Comparison of ENCODE assay signal across 17 cellular contexts in genomic region chr6:224350-224749, GRCh38.
DNase-seq lines count a peak whose midpoint lies in the region; ATAC-seq and TF ChIP-seq lines count a peak whose summit lies in the region.
"Had no signal": no experiment of that assay in that cellular context is flagged by ENCODE, and none has a peak within 500 bp of the region (broad histone marks: within the 10 kb centered on the region; RNA-seq: fewer than 3 reads in every experiment).

No MANE protein-coding gene starts in this region.

- DNase-seq in activated naive CD4-positive, alpha-beta T cell treated with anti-CD3 and anti-CD28 coated beads, Interleukin-2, amount 10 ng/mL, durations not matched to agents 7 days and 5 days: no peak
- DNase-seq in activated naive CD4-positive, alpha-beta T cell treated with Interleukin-2 at 50 U/mL for 16 hours: no peak
- no peak for DNase-seq in activated naive CD8-positive, alpha-beta T cell treated with anti-CD3 and anti-CD28 coated beads, Interleukin-2, amount 50 U/mL, for 24 hours
- DNase-seq in stimulated activated naive B cell treated with anti-CD40 and anti-IgM and Interleukin-4, amounts not matched to agents 10 μg/mL and 1 μg/mL and 100 μg/mL, for 72 hours: no peak
- no peak for DNase-seq in upper lobe of left lung
- DNase-seq in MM.1S: no peak
- DNase-seq in OCI-LY7 (ENCODE audit: low spot score): no peak
- DNase-seq: DMS153, GDM1, HFFc6, NCI-H1436, NCI-H69, SHP77 treated with DMSO at 0.1 percent for 48 hours had no signal

- H3K27me3 Mint-ChIP-seq in activated naive CD4-positive, alpha-beta T cell treated with anti-CD3 and anti-CD28 coated beads, Interleukin-2, amount 10 ng/mL, durations not matched to agents 7 days and 5 days: peaks cover 6% of the 10 kb centered on the region
- no peaks in the 10 kb centered on the region for H3K27me3 Mint-ChIP-seq in T-helper 1 cell treated with Interleukin-12 subunit alpha and Interleukin-12 subunit beta and Interleukin-4 antibody, amounts not matched to agents 30 μg/mL and 1 μg/mL, for 36 hours (ENCODE audit: low read depth)
- peaks cover 1% of the 10 kb centered on the region for H3K27me3 Mint-ChIP-seq in activated naive CD8-positive, alpha-beta T cell treated with anti-CD3 and anti-CD28 coated beads, Interleukin-2, amount 50 U/mL, for 24 hours
- H3K27me3 Mint-ChIP-seq in stimulated activated naive B cell treated with anti-CD40 and anti-IgM and Interleukin-4, amounts not matched to agents 10 μg/mL and 1 μg/mL and 100 μg/mL, for 72 hours: no peaks in the 10 kb centered on the region
- H3K27me3 Mint-ChIP-seq: memory B cell had no signal

- no TSS peak for BruUV-seq in OCI-LY7 (replicated peaks; lab: Mats Ljungman, UMichigan)

- no peak overlapping the region for H3K4me2 ChIP-seq in MM.1S (ENCODE audit: low read depth, low read length)
- H3K4me2 ChIP-seq in OCI-LY7 (ENCODE audit: low read length): no peak overlapping the region

- intact Hi-C loops in OCI-LY7 (cut with micrococcal nuclease; ENCODE audit: unreplicated experiment): no loop called here

- TF ChIP-seq CTCF in upper lobe of left lung (IDR thresholded peaks at IDR 0.05) (no peak), MM.1S (IDR thresholded peaks at IDR 0.05; ENCODE audit: low read length) (no peak), OCI-LY7 (conservative IDR thresholded peaks at IDR 0.05; ENCODE audit: low read length) (no peak)

- TF ChIP-seq POLR2A in upper lobe of left lung (IDR thresholded peaks at IDR 0.05): no peak

- H3K27me3 ChIP-seq in upper lobe of left lung (no peaks in the 10 kb centered on the region), MM.1S (replicated peaks; ENCODE audit: insufficient read depth, low read length) (no peaks in the 10 kb centered on the region)

- no peak for TF ChIP-seq EP300 in upper lobe of left lung (IDR thresholded peaks at IDR 0.05)

- peaks cover 5% of the 10 kb centered on the region for H3K9me3 Mint-ChIP-seq in activated naive CD4-positive, alpha-beta T cell treated with anti-CD3 and anti-CD28 coated beads, Interleukin-2, amount 10 ng/mL, durations not matched to agents 7 days and 5 days
- no peaks in the 10 kb centered on the region for H3K9me3 Mint-ChIP-seq in T-helper 1 cell treated with Interleukin-12 subunit alpha and Interleukin-12 subunit beta and Interleukin-4 antibody, amounts not matched to agents 30 μg/mL and 1 μg/mL, for 36 hours
- no peaks in the 10 kb centered on the region for H3K9me3 Mint-ChIP-seq in activated naive CD8-positive, alpha-beta T cell treated with anti-CD3 and anti-CD28 coated beads, Interleukin-2, amount 50 U/mL, for 24 hours
- H3K9me3 Mint-ChIP-seq in stimulated activated naive B cell treated with anti-CD40 and anti-IgM and Interleukin-4, amounts not matched to agents 10 μg/mL and 1 μg/mL and 100 μg/mL, for 72 hours: no peaks in the 10 kb centered on the region
- H3K9me3 Mint-ChIP-seq: effector memory CD8-positive, alpha-beta T cell; memory B cell had no signal

- POLR2A ChIA-PET in OCI-LY7 (lab: Charles Lee): interaction anchor here (0.7 to 1.3 kb wide), 2 partner anchors 15 to 175 kb away, joined by 3 read pairs; no protein-coding TSS in a partner anchor

- H3K9me3 ChIP-seq in upper lobe of left lung (no peaks in the 10 kb centered on the region), MM.1S (replicated peaks; ENCODE audit: insufficient read depth, low read length) (no peaks in the 10 kb centered on the region), OCI-LY7 (ENCODE audit: low read length) (peaks cover 13% of the 10 kb centered on the region)

- H3K36me3 ChIP-seq in upper lobe of left lung: no peaks in the 10 kb centered on the region
- no peaks in the 10 kb centered on the region for H3K36me3 ChIP-seq in MM.1S (replicated peaks; ENCODE audit: insufficient read depth, low read length)
- H3K36me3 ChIP-seq in OCI-LY7 (ENCODE audit: insufficient read depth, low read length): no peaks in the 10 kb centered on the region

- peaks cover 10% of the 10 kb centered on the region for H3K36me3 Mint-ChIP-seq in activated naive CD4-positive, alpha-beta T cell treated with anti-CD3 and anti-CD28 coated beads, Interleukin-2, amount 10 ng/mL, durations not matched to agents 7 days and 5 days
- peaks cover 4% of the 10 kb centered on the region for H3K36me3 Mint-ChIP-seq in T-helper 1 cell treated with Interleukin-12 subunit alpha and Interleukin-12 subunit beta and Interleukin-4 antibody, amounts not matched to agents 30 μg/mL and 1 μg/mL, for 36 hours (ENCODE audit: low read depth)
- no peaks in the 10 kb centered on the region for H3K36me3 Mint-ChIP-seq in activated naive CD8-positive, alpha-beta T cell treated with anti-CD3 and anti-CD28 coated beads, Interleukin-2, amount 50 U/mL, for 24 hours (ENCODE audit: low read depth)
- H3K36me3 Mint-ChIP-seq in stimulated activated naive B cell treated with anti-CD40 and anti-IgM and Interleukin-4, amounts not matched to agents 10 μg/mL and 1 μg/mL and 100 μg/mL, for 72 hours: peaks cover 0 to 2% of the 10 kb centered on the region in 2 donors
- H3K36me3 Mint-ChIP-seq: memory B cell had no signal

- peaks cover 4 to 19% (median 13%) of the 10 kb centered on the region in 4 donors for H3K4me1 ChIP-seq in upper lobe of left lung
- peaks cover 28% of the 10 kb centered on the region for H3K4me1 ChIP-seq in MM.1S (ENCODE audit: low read length)
- peaks cover 26% of the 10 kb centered on the region for H3K4me1 ChIP-seq in OCI-LY7 (ENCODE audit: insufficient read depth, low read length, poor library complexity, severe bottlenecking)

- no peak overlapping the region for H3K9ac ChIP-seq in MM.1S (ENCODE audit: low read length)

- ATAC-seq in activated naive CD8-positive, alpha-beta T cell treated with anti-CD3 and anti-CD28 coated beads, Interleukin-2, amount 50 U/mL, for 24 hours: no peak
- ATAC-seq in stimulated activated naive B cell treated with anti-CD40 and anti-IgM and Interleukin-4, amounts not matched to agents 10 μg/mL and 1 μg/mL and 100 μg/mL, for 72 hours (replicated peaks): no peak
- no peak for ATAC-seq in upper lobe of left lung (ENCODE audit: low FRiP score in 2 of 2)
- ATAC-seq: HepG2 had no signal

- WGBS in upper lobe of left lung, 2 donors: 94 to 99% methylated on average over 11 to 13 of the region's 13 CpGs

- peak overlapping the region; percentile 99 for H3K27ac Mint-ChIP-seq in activated naive CD4-positive, alpha-beta T cell treated with anti-CD3 and anti-CD28 coated beads, Interleukin-2, amount 10 ng/mL, durations not matched to agents 7 days and 5 days
- H3K27ac Mint-ChIP-seq in T-helper 1 cell treated with Interleukin-12 subunit alpha and Interleukin-12 subunit beta and Interleukin-4 antibody, amounts not matched to agents 30 μg/mL and 1 μg/mL, for 36 hours: peak overlapping the region; percentile 98
- peak overlapping the region; percentile 99 for H3K27ac Mint-ChIP-seq in activated naive CD8-positive, alpha-beta T cell treated with anti-CD3 and anti-CD28 coated beads, Interleukin-2, amount 50 U/mL, for 24 hours
- peak overlapping the region; percentile 62 for H3K27ac Mint-ChIP-seq in stimulated activated naive B cell treated with anti-CD40 and anti-IgM and Interleukin-4, amounts not matched to agents 10 μg/mL and 1 μg/mL and 100 μg/mL, for 72 hours
- H3K27ac Mint-ChIP-seq: HFFc6, memory B cell had no signal

- H3K4me1 Mint-ChIP-seq in activated naive CD4-positive, alpha-beta T cell treated with anti-CD3 and anti-CD28 coated beads, Interleukin-2, amount 10 ng/mL, durations not matched to agents 7 days and 5 days: peaks cover 70% of the 10 kb centered on the region
- H3K4me1 Mint-ChIP-seq in T-helper 1 cell treated with Interleukin-12 subunit alpha and Interleukin-12 subunit beta and Interleukin-4 antibody, amounts not matched to agents 30 μg/mL and 1 μg/mL, for 36 hours (ENCODE audit: low read depth): peaks cover 68% of the 10 kb centered on the region
- H3K4me1 Mint-ChIP-seq in activated naive CD8-positive, alpha-beta T cell treated with anti-CD3 and anti-CD28 coated beads, Interleukin-2, amount 50 U/mL, for 24 hours: peaks cover 88% of the 10 kb centered on the region
- H3K4me1 Mint-ChIP-seq in stimulated activated naive B cell treated with anti-CD40 and anti-IgM and Interleukin-4, amounts not matched to agents 10 μg/mL and 1 μg/mL and 100 μg/mL, for 72 hours: peaks cover 53 to 82% of the 10 kb centered on the region in 2 donors

- no peak overlapping the region for H3K4me3 Mint-ChIP-seq in activated naive CD4-positive, alpha-beta T cell treated with anti-CD3 and anti-CD28 coated beads, Interleukin-2, amount 10 ng/mL, durations not matched to agents 7 days and 5 days
- H3K4me3 Mint-ChIP-seq in T-helper 1 cell treated with Interleukin-12 subunit alpha and Interleukin-12 subunit beta and Interleukin-4 antibody, amounts not matched to agents 30 μg/mL and 1 μg/mL, for 36 hours: peak overlapping the region; percentile 73
- no peak overlapping the region for H3K4me3 Mint-ChIP-seq in activated naive CD8-positive, alpha-beta T cell treated with anti-CD3 and anti-CD28 coated beads, Interleukin-2, amount 50 U/mL, for 24 hours
- H3K4me3 Mint-ChIP-seq in stimulated activated naive B cell treated with anti-CD40 and anti-IgM and Interleukin-4, amounts not matched to agents 10 μg/mL and 1 μg/mL and 100 μg/mL, for 72 hours: no peak overlapping the region
- H3K4me3 Mint-ChIP-seq: HFFc6 had no signal

- no peak overlapping the region for H3K4me3 ChIP-seq in upper lobe of left lung
- no peak overlapping the region for H3K4me3 ChIP-seq in MM.1S (ENCODE audit: low read length)
- H3K4me3 ChIP-seq in OCI-LY7 (ENCODE audit: low read depth, low read length, poor library complexity, severe bottlenecking): no peak overlapping the region

- H3K79me2 ChIP-seq in MM.1S (ENCODE audit: low read length) (no peaks in the 10 kb centered on the region), OCI-LY7 (ENCODE audit: insufficient read depth, low read depth, low read length) (no peaks in the 10 kb centered on the region)

- H3K27ac ChIP-seq in upper lobe of left lung (no peak overlapping the region), MM.1S (ENCODE audit: low read length) (no peak overlapping the region), OCI-LY7 (ENCODE audit: low read depth, low read length, poor library complexity, severe bottlenecking) (no peak overlapping the region)

- no peaks in the 10 kb centered on the region for H3K9me2 ChIP-seq in MM.1S (replicated peaks; ENCODE audit: insufficient read depth, low read length)
- H3K9me2 ChIP-seq in OCI-LY7 (ENCODE audit: insufficient read depth, low read length): no peaks in the 10 kb centered on the region

- H4K20me1 ChIP-seq in MM.1S (ENCODE audit: insufficient read depth, low read length) (no peaks in the 10 kb centered on the region), OCI-LY7 (ENCODE audit: insufficient read depth, low read length) (no peaks in the 10 kb centered on the region)

- CTCF ChIA-PET in activated naive CD4-positive, alpha-beta T cell treated with anti-CD3 and anti-CD28 coated beads, Interleukin-2, amount 10 ng/mL, durations not matched to agents 7 days and 5 days (lab: Charles Lee): interaction anchor here (0.9 to 8.5 kb wide), 4 partner anchors 12 to 185 kb away, joined by 3 to 77 read pairs (median 8); no protein-coding TSS in a partner anchor
- CTCF ChIA-PET in OCI-LY7 (lab: Charles Lee; ENCODE audit: unreplicated experiment): no interaction called here

- H2AFZ ChIP-seq in MM.1S (ENCODE audit: low read length) (no peak overlapping the region), OCI-LY7 (ENCODE audit: low read length) (no peak overlapping the region)

- peaks cover 32% of the 10 kb centered on the region for H3F3A ChIP-seq in MM.1S (ENCODE audit: insufficient read depth, low read length)
